Comparison of ENCODE assay signal across 23 cellular contexts in genomic region chr10:80271416-80271815, GRCh38. TPM values are rescaled to one million over a fixed set of nuclear protein-coding genes. Genes with fewer than 3 reads are reported as not detected.
"Had no signal": no experiment of that assay in that cellular context is flagged by ENCODE, and none has a peak within 500 bp of the region (broad histone marks: within the 10 kb centered on the region; RNA-seq: fewer than 3 reads in every experiment).

No MANE protein-coding gene starts in this region.

- FAIRE-seq: RCC 7860 had no signal

- H3K9ac ChIP-seq: KMS-11 had no signal

- H3K4me2 ChIP-seq: KMS-11 had no signal

- H3K27ac ChIP-seq: KMS-11, SJSA1, SK-N-MC had no signal

- H3K9me3 ChIP-seq: SJSA1 had no signal

- H3K4me1 ChIP-seq: SJSA1 had no signal

- H3K27me3 ChIP-seq: SJSA1 had no signal

- DNase-seq: IMR-90, Kasumi-1, MM.1S, NCI-H1092 treated with DMSO at 0.1 percent for 48 hours, NCI-H1436, NCI-H187, NCI-H2029, NCI-H2081 treated with DMSO at 0.1 percent for 48 hours, NCI-H2171, NCI-H226, NCI-H446, NCI-H510A, NCI-H524 treated with DMSO at 0.1 percent for 48 hours, NCI-H69, NCI-H774, Right ventricle myocardium superior, RPMI8226, SIG-M5 had no signal

- H3K4me3 ChIP-seq: SJSA1, SK-N-MC had no signal

- H3K36me3 ChIP-seq: SJSA1 had no signal

RNA-seq across cellular contexts. Expression of gene MAT1A, which starts 18.0 kb away (rescaled TPM):
- total RNA-seq: IMR-90, M059J, SJSA1 had no signal
- polyA plus RNA-seq: IMR-90 had no signal
